Comparison of ENCODE assay signal across 25 cellular contexts in the genomic region with DNA sequence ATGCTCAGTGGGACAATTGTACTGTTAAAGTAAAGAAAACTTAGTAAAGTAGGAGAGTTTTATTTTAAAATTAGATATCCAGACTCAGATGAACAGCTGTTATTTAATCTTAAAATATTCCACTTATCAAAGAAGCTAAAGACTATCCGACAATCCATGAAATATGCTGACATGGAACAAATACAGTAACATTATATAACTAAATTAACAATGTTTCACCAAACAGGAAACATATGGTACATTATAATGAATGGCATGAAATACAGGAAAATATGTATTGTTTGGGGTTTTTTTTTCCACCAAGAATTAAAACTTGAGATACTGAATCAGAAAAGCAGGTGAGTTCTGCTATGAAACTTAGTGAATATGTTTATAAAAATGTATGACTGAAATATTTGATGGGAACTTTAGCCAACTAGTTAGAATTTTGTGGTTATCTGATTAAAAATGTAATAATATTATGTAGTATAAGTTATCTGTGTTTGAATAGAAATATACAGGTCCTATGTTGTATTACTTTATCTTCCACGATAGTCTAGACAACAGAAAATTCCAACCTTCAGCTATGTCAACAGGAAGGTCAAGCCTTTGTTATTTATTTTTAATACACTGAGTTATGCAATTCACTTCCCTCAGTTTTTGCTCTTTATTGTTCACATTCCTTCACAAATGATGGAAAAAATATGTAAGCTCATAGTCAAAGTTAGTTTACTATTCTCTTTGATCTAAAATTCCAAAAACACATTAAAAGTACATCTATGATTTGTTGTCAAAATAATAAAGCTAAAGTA.
DNase-seq lines count a peak whose midpoint lies in the region; ATAC-seq, FAIRE-seq and TF ChIP-seq lines count a peak whose summit lies in the region.
"Had no signal": no experiment of that assay in that cellular context is flagged by ENCODE, and none has a peak within 500 bp of the region (broad histone marks: within the 10 kb centered on the region; RNA-seq: fewer than 3 reads in every experiment).

No MANE protein-coding gene starts in this region.

- H3K23me2 ChIP-seq in H1 (ENCODE audit: low read depth, low read length), result no peaks in the 10 kb centered on the region

- POLR2A ChIA-PET in H1 (lab: Charles Lee; ENCODE audit: partially characterized antibody) (no interaction called here), HepG2 (lab: Yijun Ruan, JAX) (no interaction called here)

- WGBS in H1 (ENCODE audit: extremely low coverage in 1 of 2, insufficient coverage in 1 of 2, insufficient read length in 1 of 2, insufficient replicate concordance in 2 of 2, low coverage in 1 of 2, low lambda C conversion rate in 2 of 2, missing lambda C conversion rate in 1 of 2), 2 experiments, result 87% methylated on average over 2 of the region's 2 CpGs; no CpG with 5 or more reads in 1 of the 2 experiments
- WGBS in HepG2 (ENCODE audit: low lambda C conversion rate), result 53% methylated on average over 2 of the region's 2 CpGs
- WGBS in esophagus muscularis mucosa, result 54% methylated on average over 2 of the region's 2 CpGs

- FAIRE-seq in H1 (lab: Jason Lieb, UNC) (no peak), HepG2 (lab: Jason Lieb, UNC) (no peak)

- no peak overlapping the region for H3K56ac ChIP-seq in H1 (replicated peaks; ENCODE audit: insufficient read length, low read depth, low read length)

- H2AK5ac ChIP-seq in H1 (ENCODE audit: low read depth, low read length), result no peak overlapping the region

- H3K36me3 ChIP-seq in H1 (ENCODE audit: control insufficient read depth in 2 of 4, insufficient read depth in 4 of 4, low read length in 3 of 4) (no peaks in the 10 kb centered on the region; a peak in 1 of 8 replicates), HepG2 (replicated peaks in 1 of 2; ENCODE audit: control insufficient read depth in 1 of 2, insufficient read depth in 2 of 2, low read length in 2 of 2) (peaks cover 0 to 4% of the 10 kb centered on the region in 2 experiments; a peak in 2 of 5 replicates), thoracic aorta (peaks cover 7% of the 10 kb centered on the region), esophagus muscularis mucosa (peaks cover 0 to 23% (median 13%) of the 10 kb centered on the region in 4 donors)
- H3K36me3 ChIP-seq: neutrophil, WERI-Rb-1 had no signal

- no peaks in the 10 kb centered on the region for H4K20me1 ChIP-seq in H1 (replicated peaks in 1 of 2; ENCODE audit: control insufficient read depth in 1 of 2, insufficient read depth in 2 of 2, low read length in 2 of 2)
- H4K20me1 ChIP-seq in HepG2 (ENCODE audit: insufficient read depth, low read length), result no peaks in the 10 kb centered on the region

- H3K4me2 ChIP-seq in H1 (ENCODE audit: insufficient read depth in 1 of 2, low read depth in 2 of 2, low read length in 2 of 2) (no peak overlapping the region), HepG2 (ENCODE audit: low read depth, low read length) (no peak overlapping the region)

- ATAC-seq in HepG2 (no peak), thoracic aorta (ENCODE audit: insufficient number of reproducible peaks, low FRiP score, low read depth) (no peak)

- H3K9me3 ChIP-seq in H1 (ENCODE audit: insufficient read depth in 2 of 2, low read depth in 1 of 2, low read length in 1 of 2) (no peaks in the 10 kb centered on the region), HepG2 (ENCODE audit: low read length) (no peaks in the 10 kb centered on the region), thoracic aorta (no peaks in the 10 kb centered on the region), esophagus muscularis mucosa (no peaks in the 10 kb centered on the region)
- H3K9me3 ChIP-seq: HAP-1, heart left ventricle, neutrophil, SJCRH30 had no signal

- H3K27ac ChIP-seq in H1 (ENCODE audit: low read depth, low read length) (no peak overlapping the region), HepG2 (ENCODE audit: extremely low read length, insufficient read depth, low read length) (no peak overlapping the region), thoracic aorta (no peak overlapping the region), esophagus muscularis mucosa (replicated peaks in 1 of 4) (no peak overlapping the region)
- H3K27ac ChIP-seq: 22Rv1, neutrophil, SJCRH30, WERI-Rb-1 had no signal

- CTCF ChIA-PET in H1 (lab: Charles Lee; ENCODE audit: partially characterized antibody) (interaction anchor here (1.9 kb wide), 1 partner anchor 32 kb away, joined by 10 read pairs; no protein-coding TSS in a partner anchor), HepG2 (lab: Yijun Ruan, JAX; ENCODE audit: low intra/inter-chr PET ratio, low total read pairs) (no interaction called here)

- H2BK5ac ChIP-seq in H1 (ENCODE audit: low read depth, low read length), result no peak overlapping the region

- H2BK15ac ChIP-seq in H1 (ENCODE audit: low read length), result no peak overlapping the region

- H2BK12ac ChIP-seq in H1 (ENCODE audit: low read depth, low read length), result no peak overlapping the region

- H2BK120ac ChIP-seq in H1 (replicated peaks; ENCODE audit: low read depth, low read length), result no peak overlapping the region

- no peak overlapping the region for H3K18ac ChIP-seq in H1 (ENCODE audit: extremely low read depth, low read length)

- no peaks in the 10 kb centered on the region for H3K4me1 ChIP-seq in H1 (replicated peaks in 1 of 4; ENCODE audit: control insufficient read depth in 3 of 4, insufficient read depth in 4 of 4, low read length in 3 of 4)
- H3K4me1 ChIP-seq in HepG2 (ENCODE audit: insufficient read depth, low read length), result peaks cover 25% of the 10 kb centered on the region
- peaks cover 13 to 24% of the 10 kb centered on the region in 2 donors for H3K4me1 ChIP-seq in thoracic aorta (ENCODE audit: control insufficient read depth in 1 of 2, low read depth in 2 of 2)
- H3K4me1 ChIP-seq in esophagus muscularis mucosa, result peaks cover 0 to 22% (median 16%) of the 10 kb centered on the region in 4 donors

- DNase-seq in SIG-M5 treated with dmso at 0.1 percent for 504 hours (lab: John Stamatoyannopoulos, UW; ENCODE audit: unreplicated experiment) (peak; percentile 19), SIG-M5 (lab: John Stamatoyannopoulos, UW) (no peak), H1 (ENCODE audit: low read depth in 1 of 2, low spot score in 2 of 2) (no peak), HepG2 (ENCODE audit: low spot score) (peak; percentile 36), thoracic aorta (ENCODE audit: low spot score) (no peak), NCI-H510A treated with DMSO at 0.1 percent for 48 hours (lab: John Stamatoyannopoulos, UW) (no peak), esophagus muscularis mucosa (ENCODE audit: extremely low spot score) (no peak), dedifferentiated amniotic fluid mesenchymal stem cell (ENCODE audit: extremely low spot score) (no peak)
- DNase-seq: activated CD4-positive, alpha-beta memory T cell treated with anti-CD3 and anti-CD28 coated beads for 36 hours; activated naive CD4-positive, alpha-beta T cell treated with anti-CD3 and anti-CD28 coated beads for 36 hours; activated T-cell treated with anti-CD3 and anti-CD28 coated beads, Interleukin-2, amount 50 U/mL, for 1 hour; anterior cingulate cortex; Calu3; caudate nucleus; effector CD4-positive, alpha-beta T cell; heart left ventricle; NCI-H1436; NCI-H526 treated with DMSO at 0.1 percent for 48 hours; retina; SJCRH30; WERI-Rb-1 had no signal

- intact Hi-C loops in HepG2 (cut with micrococcal nuclease; ENCODE audit: unreplicated experiment) (no loop called here), esophagus muscularis mucosa (cut with DNase I) (no loop called here)

- TF ChIP-seq CTCF in H1 (IDR thresholded peaks at IDR 0.05; ENCODE audit: control extremely low read depth in 1 of 3, insufficient read depth in 1 of 3, low read depth in 1 of 3, low read length in 3 of 3), result no peak
- TF ChIP-seq CTCF in HepG2 (CRISPR knock-in tag; IDR thresholded peaks at IDR 0.05), result no peak
- TF ChIP-seq CTCF in thoracic aorta (IDR thresholded peaks at IDR 0.05), result no peak
- no peak for TF ChIP-seq CTCF in esophagus muscularis mucosa (IDR thresholded peaks at IDR 0.05)

- H3K79me1 ChIP-seq in H1 (ENCODE audit: low read depth, low read length), result no peaks in the 10 kb centered on the region

- no peak overlapping the region for H3K14ac ChIP-seq in H1 (ENCODE audit: insufficient read length)

- H2AFZ ChIP-seq in H1 (ENCODE audit: low read length) (no peak overlapping the region), HepG2 (ENCODE audit: low read length) (no peak overlapping the region)

- H3K27me3 ChIP-seq in H1 (replicated peaks in 1 of 4; ENCODE audit: control insufficient read depth in 3 of 4, extremely low read depth in 1 of 4, insufficient read depth in 3 of 4, low read length in 3 of 4) (no peaks in the 10 kb centered on the region), HepG2 (ENCODE audit: control insufficient read depth in 1 of 2, insufficient read depth in 2 of 2, low read length in 2 of 2) (no peaks in the 10 kb centered on the region), thoracic aorta (replicated peaks; ENCODE audit: insufficient read depth) (no peaks in the 10 kb centered on the region), esophagus muscularis mucosa (no peaks in the 10 kb centered on the region)
- H3K27me3 ChIP-seq: heart left ventricle, neutrophil, SJCRH30 had no signal

- in situ Hi-C loops in HepG2 (cut with HindIII; ENCODE audit: extremely low pct_ligation_motif_present, low pct_unique_long_range_greater_than_20kb), result no loop called here

- no peak for TF ChIP-seq EP300 in H1 (IDR thresholded peaks at IDR 0.05; ENCODE audit: borderline replicate concordance in 1 of 2, low read depth in 2 of 2, low read length in 2 of 2)
- peak in 1 of 2 experiments; percentile 59; a peak in 1 of 4 replicates for TF ChIP-seq EP300 in HepG2 (IDR thresholded peaks at IDR 0.05; ENCODE audit: low read depth in 2 of 2, low read length in 2 of 2)
- TF ChIP-seq EP300 in HepG2 (CRISPR knock-in tag; IDR thresholded peaks at IDR 0.05; ENCODE audit: borderline replicate concordance), result no peak
- TF ChIP-seq EP300 in esophagus muscularis mucosa (IDR thresholded peaks at IDR 0.05), result no peak

- no peak overlapping the region for H2BK20ac ChIP-seq in H1 (ENCODE audit: low read length)

- H3K79me2 ChIP-seq in H1 (ENCODE audit: control insufficient read depth in 1 of 2, insufficient read depth in 2 of 2, low read length in 2 of 2) (no peaks in the 10 kb centered on the region), HepG2 (ENCODE audit: insufficient read depth, low read length) (no peaks in the 10 kb centered on the region)

- TF ChIP-seq RAD21 in H1 (IDR thresholded peaks at IDR 0.05 in 1 of 2, conservative IDR thresholded peaks at IDR 0.05 in 1 of 2; ENCODE audit: low read depth in 2 of 2, low read length in 2 of 2) (no peak), HepG2 (CRISPR knock-in tag; IDR thresholded peaks at IDR 0.05) (no peak)

- no peak overlapping the region for H3K23ac ChIP-seq in H1 (ENCODE audit: insufficient read length)

- H4K91ac ChIP-seq in H1 (replicated peaks; ENCODE audit: insufficient read length, low read length), result no peak overlapping the region

- BruUV-seq in HepG2 (replicated peaks; lab: Mats Ljungman, UMichigan), result no TSS peak

- H4K5ac ChIP-seq in H1 (ENCODE audit: insufficient read length, low read depth, low read length), result no peak overlapping the region

- H3K4ac ChIP-seq in H1 (replicated peaks; ENCODE audit: insufficient read length, low read depth, low read length), result no peak overlapping the region

- no peak overlapping the region for H3K9ac ChIP-seq in H1 (replicated peaks in 1 of 4; ENCODE audit: extremely low read depth in 1 of 4, low read depth in 3 of 4, low read length in 3 of 4)
- H3K9ac ChIP-seq in HepG2 (ENCODE audit: insufficient read depth, low read depth, low read length), result no peak overlapping the region

- TF ChIP-seq POLR2A in H1 (IDR thresholded peaks at IDR 0.05; ENCODE audit: control extremely low read depth in 1 of 2, low read depth in 2 of 2, low read length in 2 of 2), result no peak
- no peak for TF ChIP-seq POLR2A in HepG2 (IDR thresholded peaks at IDR 0.05; ENCODE audit: insufficient read depth in 1 of 2, low read depth in 2 of 2, low read length in 2 of 2)
- no peak for TF ChIP-seq POLR2A in esophagus muscularis mucosa (IDR thresholded peaks at IDR 0.05; ENCODE audit: low read depth)

- H4K8ac ChIP-seq in H1 (ENCODE audit: extremely low read depth, insufficient read depth, low read length), result no peak overlapping the region

- H3K4me3 ChIP-seq in H1 (ENCODE audit: extremely low read depth in 1 of 4, insufficient read depth in 2 of 4, low read depth in 3 of 4, low read length in 4 of 4), result no peak overlapping the region
- H3K4me3 ChIP-seq in HepG2 (replicated peaks in 1 of 3; ENCODE audit: insufficient read depth in 1 of 3, low read depth in 2 of 3, low read length in 3 of 3), result no peak overlapping the region
- peak overlapping the region; percentile 14 for H3K4me3 ChIP-seq in thoracic aorta
- no peak overlapping the region for H3K4me3 ChIP-seq in esophagus muscularis mucosa
- H3K4me3 ChIP-seq: HAP-1, heart left ventricle, lung, SJCRH30 had no signal

Comparison
In these comparisons a context has a peak if more than half of its experiments do, and no peak if none do; other contexts are left out.
1. DNase-seq: peak in SIG-M5 treated with dmso at 0.1 percent for 504 hours (single experiment) and HepG2 (single experiment); none in SIG-M5 (single experiment), H1 (0 of 2), thoracic aorta (single experiment), NCI-H510A treated with DMSO at 0.1 percent for 48 hours (single experiment), esophagus muscularis mucosa (single experiment) and dedifferentiated amniotic fluid mesenchymal stem cell (single experiment).